In the genomic region with DNA sequence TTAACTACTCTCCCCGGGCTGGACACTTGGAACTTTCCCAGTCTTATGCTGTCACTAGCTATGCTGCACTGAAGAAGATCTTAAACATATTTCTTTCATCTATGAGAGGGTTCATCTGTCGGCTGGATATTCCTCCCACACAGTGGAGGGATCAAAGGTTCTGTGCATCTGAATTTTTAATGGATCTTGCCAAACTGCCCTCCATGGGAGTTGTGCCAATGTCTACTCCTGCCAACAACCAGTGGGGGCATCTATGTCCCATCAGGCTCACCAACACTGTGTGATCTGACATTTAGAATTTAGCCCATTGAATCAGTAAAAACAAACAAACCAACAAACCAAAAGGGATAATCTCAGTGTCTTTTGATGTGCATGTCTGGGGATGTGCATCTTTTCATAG, we compare ENCODE assay signal across 17 cellular contexts. TPM values are rescaled to one million over a fixed set of nuclear protein-coding genes. Genes with fewer than 3 reads are reported as not detected.
"Had no signal": no experiment of that assay in that cellular context is flagged by ENCODE, and none has a peak within 500 bp of the region (broad histone marks: within the 10 kb centered on the region; RNA-seq: fewer than 3 reads in every experiment).

No MANE protein-coding gene starts in this region.

RNA-seq across cellular contexts. Expression of gene PNMA6F, which starts 32.8 kb away (rescaled TPM):
- total RNA-seq: activated B cell treated with CpG ODN at 0.5 μM for 24 hours; activated CD4-positive, alpha-beta memory T cell treated with anti-CD3 and anti-CD28 coated beads for 36 hours; activated CD4-positive, alpha-beta T cell treated with anti-CD3 and anti-CD28 coated beads, Interleukin-2, amount 10 ng/mL, durations not matched to agents 24 days and 14 days; activated CD8-positive, alpha-beta memory T cell treated with anti-CD3 and anti-CD28 coated beads for 36 hours; activated CD8-positive, alpha-beta T cell treated with anti-CD3 and anti-CD28 coated beads for 36 hours; activated naive CD4-positive, alpha-beta T cell treated with anti-CD3 and anti-CD28 coated beads for 36 hours; activated naive CD4-positive, alpha-beta T cell treated with anti-CD3 and anti-CD28 coated beads, Interleukin-2, amount 50 U/mL, for 72 hours; activated naive CD8-positive, alpha-beta T cell treated with anti-CD3 and anti-CD28 coated beads for 36 hours; activated T-cell treated with anti-CD3 and anti-CD28 coated beads, Interleukin-2, amount 50 U/mL, for 4 hours; activated T-cell treated with anti-CD3 and anti-CD28 coated beads, Interleukin-2, amount 50 U/mL, for 72 hours; activated T-helper 1 cell treated with anti-CD3 and anti-CD28 coated beads, Interleukin-12 subunit alpha, Interleukin-12 subunit beta, Interleukin-2, Interleukin-4 antibody, amounts not matched to agents 30 ng/mL and 10 ng/mL and 1 ng/mL, durations not matched to agents 14 hours and 24 hours and 36 hours; activated T-helper 17 cell treated with anti-CD3 and anti-CD28 coated beads, Interleukin-2, amount 50 U/mL, for 72 hours; aorta; astrocyte; body of pancreas; breast epithelium; cardiac muscle cell had no signal
- polyA plus RNA-seq: aorta, cardiac muscle cell had no signal
